In the genomic region with DNA sequence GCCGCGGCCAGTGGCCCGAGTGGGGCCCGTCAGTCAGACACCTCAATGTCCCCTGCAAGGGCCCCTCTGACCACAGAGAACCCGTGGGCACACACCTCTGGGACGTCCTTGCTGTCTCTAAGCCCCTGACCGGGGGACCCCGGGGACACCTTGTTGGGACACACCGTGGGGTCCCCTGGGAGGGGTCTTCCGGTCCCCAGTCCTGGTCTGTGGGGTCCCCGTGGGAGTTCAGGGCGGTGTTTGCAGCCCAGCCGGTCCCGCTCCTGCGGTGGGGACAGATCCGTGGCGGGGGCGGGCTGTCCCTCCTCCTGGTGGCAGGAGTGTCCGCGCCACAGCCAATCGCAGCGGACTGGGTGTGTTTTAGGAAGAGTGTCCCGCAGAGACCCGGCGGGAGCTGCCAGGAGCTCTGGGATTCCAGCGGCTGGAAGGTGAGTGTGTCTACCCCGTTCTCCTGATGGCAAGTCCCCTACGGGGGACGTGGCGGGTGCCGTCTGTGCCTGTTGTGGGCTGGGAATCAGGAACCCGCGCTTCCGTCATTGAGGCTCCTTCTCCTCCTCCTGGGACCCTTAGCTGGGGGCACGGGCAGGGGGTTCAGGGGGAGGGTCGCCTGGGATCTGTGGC, we compare ENCODE assay signal across 1 cellular context.
TF ChIP-seq lines count a peak whose summit lies in the region.

No MANE protein-coding gene starts in this region.

TF ChIP-seq in HepG2, 621 proteins besides CTCF, POLR2A, EP300 and RAD21 (continued from another document and continues in another):
- TF ChIP-seq, protein P1, sequence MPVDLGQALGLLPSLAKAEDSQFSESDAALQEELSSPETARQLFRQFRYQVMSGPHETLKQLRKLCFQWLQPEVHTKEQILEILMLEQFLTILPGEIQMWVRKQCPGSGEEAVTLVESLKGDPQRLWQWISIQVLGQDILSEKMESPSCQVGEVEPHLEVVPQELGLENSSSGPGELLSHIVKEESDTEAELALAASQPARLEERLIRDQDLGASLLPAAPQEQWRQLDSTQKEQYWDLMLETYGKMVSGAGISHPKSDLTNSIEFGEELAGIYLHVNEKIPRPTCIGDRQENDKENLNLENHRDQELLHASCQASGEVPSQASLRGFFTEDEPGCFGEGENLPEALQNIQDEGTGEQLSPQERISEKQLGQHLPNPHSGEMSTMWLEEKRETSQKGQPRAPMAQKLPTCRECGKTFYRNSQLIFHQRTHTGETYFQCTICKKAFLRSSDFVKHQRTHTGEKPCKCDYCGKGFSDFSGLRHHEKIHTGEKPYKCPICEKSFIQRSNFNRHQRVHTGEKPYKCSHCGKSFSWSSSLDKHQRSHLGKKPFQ (CRISPR knock-in tag; IDR thresholded peaks at IDR 0.05; ENCODE audit: insufficient replicate concordance): peak; percentile 65
- TF ChIP-seq PHF20 (CRISPR knock-in tag; IDR thresholded peaks at IDR 0.05) (no peak), FLYWCH1 (CRISPR knock-in tag; IDR thresholded peaks at IDR 0.05) (no peak), NBN (conservative IDR thresholded peaks at IDR 0.05) (no peak), SP1 (IDR thresholded peaks at IDR 0.05) (no peak), SP1 (CRISPR knock-in tag; IDR thresholded peaks at IDR 0.05) (peak; percentile 64), KAT7 (CRISPR knock-in tag; IDR thresholded peaks at IDR 0.05; ENCODE audit: borderline replicate concordance) (0 out of 2 replicates have a peak, but pooled peaks have one; percentile 6), ZNF720 (CRISPR knock-in tag; IDR thresholded peaks at IDR 0.05) (no peak), RBFOX2 (IDR thresholded peaks at IDR 0.05; ENCODE audit: low read depth, low read length) (peak; percentile 68), SP4 (CRISPR knock-in tag; IDR thresholded peaks at IDR 0.05) (0 out of 2 replicates have a peak, but pooled peaks have one; percentile 13), TP53 (CRISPR knock-in tag; conservative IDR thresholded peaks at IDR 0.05) (0 out of 2 replicates have a peak, but pooled peaks have one; percentile 19), ZNF547 (CRISPR knock-in tag; IDR thresholded peaks at IDR 0.05) (peak; percentile 22), MEIS2 (CRISPR knock-in tag; IDR thresholded peaks at IDR 0.05) (peak; percentile 42; the same call in 1 of the 2 replicates), FOXK1 (CRISPR knock-in tag; IDR thresholded peaks at IDR 0.05; ENCODE audit: borderline replicate concordance, low read depth) (0 out of 2 replicates have a peak, but pooled peaks have one; percentile 9), ZNF121 (CRISPR knock-in tag; IDR thresholded peaks at IDR 0.05) (no peak), ZNF607 (CRISPR knock-in tag; IDR thresholded peaks at IDR 0.05; ENCODE audit: borderline replicate concordance) (0 out of 2 replicates have a peak, but pooled peaks have one; percentile 42), ERF (CRISPR knock-in tag; IDR thresholded peaks at IDR 0.05) (0 out of 2 replicates have a peak, but pooled peaks have one; percentile 36), ZNF776 (CRISPR knock-in tag; IDR thresholded peaks at IDR 0.05) (no peak; the same call in 1 of the 2 replicates), NFATC3 (CRISPR knock-in tag; IDR thresholded peaks at IDR 0.05) (0 out of 2 replicates have a peak, but pooled peaks have one; percentile 65), ZC3H13 (CRISPR knock-in tag; IDR thresholded peaks at IDR 0.05) (peak; percentile 45; the same call in 1 of the 2 replicates), SOX6 (IDR thresholded peaks at IDR 0.05) (no peak), SOX6 (CRISPR knock-in tag; IDR thresholded peaks at IDR 0.05) (no peak; the same call in 1 of the 2 replicates), ZNF772 (CRISPR knock-in tag; IDR thresholded peaks at IDR 0.05) (0 out of 2 replicates have a peak, but pooled peaks have one; percentile 18), ZNF3 (CRISPR knock-in tag; IDR thresholded peaks at IDR 0.05) (no peak), TEAD3 (CRISPR knock-in tag; optimal IDR thresholded peaks at IDR 0.05; ENCODE audit: borderline replicate concordance) (peak; percentile 32), RARA (CRISPR knock-in tag; IDR thresholded peaks at IDR 0.05) (peak; percentile 33), ZNF501 (CRISPR knock-in tag; IDR thresholded peaks at IDR 0.05) (peak; percentile 49; the same call in 1 of the 2 replicates), ZNF530 (CRISPR knock-in tag; IDR thresholded peaks at IDR 0.05; ENCODE audit: low read depth) (no peak), IRF2 (CRISPR knock-in tag; IDR thresholded peaks at IDR 0.05) (peak; percentile 57; the same call in 1 of the 2 replicates), ZNF446 (CRISPR knock-in tag; IDR thresholded peaks at IDR 0.05) (no peak), NR2F6 (IDR thresholded peaks at IDR 0.05) (no peak), NR2F6 (CRISPR knock-in tag; IDR thresholded peaks at IDR 0.05) (peak; percentile 16; the same call in 1 of the 2 replicates), ZNF430 (CRISPR knock-in tag; IDR thresholded peaks at IDR 0.05) (peak; percentile 40; the same call in 1 of the 2 replicates)
- TF ChIP-seq, protein P2, sequence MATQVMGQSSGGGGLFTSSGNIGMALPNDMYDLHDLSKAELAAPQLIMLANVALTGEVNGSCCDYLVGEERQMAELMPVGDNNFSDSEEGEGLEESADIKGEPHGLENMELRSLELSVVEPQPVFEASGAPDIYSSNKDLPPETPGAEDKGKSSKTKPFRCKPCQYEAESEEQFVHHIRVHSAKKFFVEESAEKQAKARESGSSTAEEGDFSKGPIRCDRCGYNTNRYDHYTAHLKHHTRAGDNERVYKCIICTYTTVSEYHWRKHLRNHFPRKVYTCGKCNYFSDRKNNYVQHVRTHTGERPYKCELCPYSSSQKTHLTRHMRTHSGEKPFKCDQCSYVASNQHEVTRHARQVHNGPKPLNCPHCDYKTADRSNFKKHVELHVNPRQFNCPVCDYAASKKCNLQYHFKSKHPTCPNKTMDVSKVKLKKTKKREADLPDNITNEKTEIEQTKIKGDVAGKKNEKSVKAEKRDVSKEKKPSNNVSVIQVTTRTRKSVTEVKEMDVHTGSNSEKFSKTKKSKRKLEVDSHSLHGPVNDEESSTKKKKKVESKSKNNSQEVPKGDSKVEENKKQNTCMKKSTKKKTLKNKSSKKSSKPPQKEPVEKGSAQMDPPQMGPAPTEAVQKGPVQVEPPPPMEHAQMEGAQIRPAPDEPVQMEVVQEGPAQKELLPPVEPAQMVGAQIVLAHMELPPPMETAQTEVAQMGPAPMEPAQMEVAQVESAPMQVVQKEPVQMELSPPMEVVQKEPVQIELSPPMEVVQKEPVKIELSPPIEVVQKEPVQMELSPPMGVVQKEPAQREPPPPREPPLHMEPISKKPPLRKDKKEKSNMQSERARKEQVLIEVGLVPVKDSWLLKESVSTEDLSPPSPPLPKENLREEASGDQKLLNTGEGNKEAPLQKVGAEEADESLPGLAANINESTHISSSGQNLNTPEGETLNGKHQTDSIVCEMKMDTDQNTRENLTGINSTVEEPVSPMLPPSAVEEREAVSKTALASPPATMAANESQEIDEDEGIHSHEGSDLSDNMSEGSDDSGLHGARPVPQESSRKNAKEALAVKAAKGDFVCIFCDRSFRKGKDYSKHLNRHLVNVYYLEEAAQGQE (IDR thresholded peaks at IDR 0.05; ENCODE audit: borderline replicate concordance in 1 of 2, low read depth in 1 of 2, low read length in 2 of 2): peak in 1 of 2 experiments; percentile 25; a peak in 1 of 4 replicates
- TF ChIP-seq, protein P3, sequence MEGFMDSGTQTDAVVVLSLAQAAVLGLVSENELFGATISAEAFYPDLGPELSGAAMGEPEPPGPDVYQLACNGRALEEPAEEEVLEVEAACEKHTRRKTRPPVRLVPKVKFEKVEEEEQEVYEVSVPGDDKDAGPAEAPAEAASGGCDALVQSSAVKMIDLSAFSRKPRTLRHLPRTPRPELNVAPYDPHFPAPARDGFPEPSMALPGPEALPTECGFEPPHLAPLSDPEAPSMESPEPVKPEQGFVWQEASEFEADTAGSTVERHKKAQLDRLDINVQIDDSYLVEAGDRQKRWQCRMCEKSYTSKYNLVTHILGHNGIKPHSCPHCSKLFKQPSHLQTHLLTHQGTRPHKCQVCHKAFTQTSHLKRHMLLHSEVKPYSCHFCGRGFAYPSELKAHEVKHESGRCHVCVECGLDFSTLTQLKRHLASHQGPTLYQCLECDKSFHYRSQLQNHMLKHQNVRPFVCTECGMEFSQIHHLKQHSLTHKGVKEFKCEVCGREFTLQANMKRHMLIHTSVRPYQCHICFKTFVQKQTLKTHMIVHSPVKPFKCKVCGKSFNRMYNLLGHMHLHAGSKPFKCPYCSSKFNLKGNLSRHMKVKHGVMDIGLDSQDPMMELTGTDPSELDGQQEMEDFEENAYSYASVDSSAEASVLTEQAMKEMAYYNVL (CRISPR knock-in tag; IDR thresholded peaks at IDR 0.05; ENCODE audit: borderline replicate concordance): 0 out of 2 replicates have a peak, but pooled peaks have one; percentile 55
- TF ChIP-seq, protein P4, sequence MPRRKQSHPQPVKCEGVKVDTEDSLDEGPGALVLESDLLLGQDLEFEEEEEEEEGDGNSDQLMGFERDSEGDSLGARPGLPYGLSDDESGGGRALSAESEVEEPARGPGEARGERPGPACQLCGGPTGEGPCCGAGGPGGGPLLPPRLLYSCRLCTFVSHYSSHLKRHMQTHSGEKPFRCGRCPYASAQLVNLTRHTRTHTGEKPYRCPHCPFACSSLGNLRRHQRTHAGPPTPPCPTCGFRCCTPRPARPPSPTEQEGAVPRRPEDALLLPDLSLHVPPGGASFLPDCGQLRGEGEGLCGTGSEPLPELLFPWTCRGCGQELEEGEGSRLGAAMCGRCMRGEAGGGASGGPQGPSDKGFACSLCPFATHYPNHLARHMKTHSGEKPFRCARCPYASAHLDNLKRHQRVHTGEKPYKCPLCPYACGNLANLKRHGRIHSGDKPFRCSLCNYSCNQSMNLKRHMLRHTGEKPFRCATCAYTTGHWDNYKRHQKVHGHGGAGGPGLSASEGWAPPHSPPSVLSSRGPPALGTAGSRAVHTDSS (CRISPR knock-in tag; conservative IDR thresholded peaks at IDR 0.05): no peak
- TF ChIP-seq, protein P5, sequence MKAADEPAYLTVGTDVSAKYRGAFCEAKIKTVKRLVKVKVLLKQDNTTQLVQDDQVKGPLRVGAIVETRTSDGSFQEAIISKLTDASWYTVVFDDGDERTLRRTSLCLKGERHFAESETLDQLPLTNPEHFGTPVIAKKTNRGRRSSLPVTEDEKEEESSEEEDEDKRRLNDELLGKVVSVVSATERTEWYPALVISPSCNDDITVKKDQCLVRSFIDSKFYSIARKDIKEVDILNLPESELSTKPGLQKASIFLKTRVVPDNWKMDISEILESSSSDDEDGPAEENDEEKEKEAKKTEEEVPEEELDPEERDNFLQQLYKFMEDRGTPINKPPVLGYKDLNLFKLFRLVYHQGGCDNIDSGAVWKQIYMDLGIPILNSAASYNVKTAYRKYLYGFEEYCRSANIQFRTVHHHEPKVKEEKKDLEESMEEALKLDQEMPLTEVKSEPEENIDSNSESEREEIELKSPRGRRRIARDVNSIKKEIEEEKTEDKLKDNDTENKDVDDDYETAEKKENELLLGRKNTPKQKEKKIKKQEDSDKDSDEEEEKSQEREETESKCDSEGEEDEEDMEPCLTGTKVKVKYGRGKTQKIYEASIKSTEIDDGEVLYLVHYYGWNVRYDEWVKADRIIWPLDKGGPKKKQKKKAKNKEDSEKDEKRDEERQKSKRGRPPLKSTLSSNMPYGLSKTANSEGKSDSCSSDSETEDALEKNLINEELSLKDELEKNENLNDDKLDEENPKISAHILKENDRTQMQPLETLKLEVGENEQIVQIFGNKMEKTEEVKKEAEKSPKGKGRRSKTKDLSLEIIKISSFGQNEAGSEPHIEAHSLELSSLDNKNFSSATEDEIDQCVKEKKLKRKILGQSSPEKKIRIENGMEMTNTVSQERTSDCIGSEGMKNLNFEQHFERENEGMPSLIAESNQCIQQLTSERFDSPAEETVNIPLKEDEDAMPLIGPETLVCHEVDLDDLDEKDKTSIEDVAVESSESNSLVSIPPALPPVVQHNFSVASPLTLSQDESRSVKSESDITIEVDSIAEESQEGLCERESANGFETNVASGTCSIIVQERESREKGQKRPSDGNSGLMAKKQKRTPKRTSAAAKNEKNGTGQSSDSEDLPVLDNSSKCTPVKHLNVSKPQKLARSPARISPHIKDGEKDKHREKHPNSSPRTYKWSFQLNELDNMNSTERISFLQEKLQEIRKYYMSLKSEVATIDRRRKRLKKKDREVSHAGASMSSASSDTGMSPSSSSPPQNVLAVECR (CRISPR knock-in tag; IDR thresholded peaks at IDR 0.05; ENCODE audit: borderline replicate concordance): peak; percentile 80; the same call in 1 of the 2 replicates
- TF ChIP-seq, protein P6, sequence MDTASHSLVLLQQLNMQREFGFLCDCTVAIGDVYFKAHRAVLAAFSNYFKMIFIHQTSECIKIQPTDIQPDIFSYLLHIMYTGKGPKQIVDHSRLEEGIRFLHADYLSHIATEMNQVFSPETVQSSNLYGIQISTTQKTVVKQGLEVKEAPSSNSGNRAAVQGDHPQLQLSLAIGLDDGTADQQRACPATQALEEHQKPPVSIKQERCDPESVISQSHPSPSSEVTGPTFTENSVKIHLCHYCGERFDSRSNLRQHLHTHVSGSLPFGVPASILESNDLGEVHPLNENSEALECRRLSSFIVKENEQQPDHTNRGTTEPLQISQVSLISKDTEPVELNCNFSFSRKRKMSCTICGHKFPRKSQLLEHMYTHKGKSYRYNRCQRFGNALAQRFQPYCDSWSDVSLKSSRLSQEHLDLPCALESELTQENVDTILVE (CRISPR knock-in tag; IDR thresholded peaks at IDR 0.05): peak; percentile 38; the same call in 1 of the 2 replicates
- TF ChIP-seq, protein P7, sequence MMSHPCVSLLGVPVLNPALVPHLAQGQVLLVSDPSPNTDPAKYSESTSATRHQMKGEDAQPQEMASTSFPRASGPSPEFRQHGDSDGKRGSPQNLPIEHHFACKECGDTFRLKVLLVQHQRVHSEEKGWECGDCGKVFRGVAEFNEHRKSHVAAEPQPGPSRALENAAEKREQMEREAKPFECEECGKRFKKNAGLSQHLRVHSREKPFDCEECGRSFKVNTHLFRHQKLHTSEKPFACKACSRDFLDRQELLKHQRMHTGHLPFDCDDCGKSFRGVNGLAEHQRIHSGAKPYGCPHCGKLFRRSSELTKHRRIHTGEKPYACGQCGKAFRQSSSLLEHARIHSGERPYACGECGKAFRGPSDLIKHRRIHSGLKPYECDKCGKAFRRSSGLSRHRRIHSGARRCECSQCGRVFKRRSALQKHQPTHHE (CRISPR knock-in tag; IDR thresholded peaks at IDR 0.05; ENCODE audit: borderline replicate concordance): no peak
- TF ChIP-seq, protein P8, sequence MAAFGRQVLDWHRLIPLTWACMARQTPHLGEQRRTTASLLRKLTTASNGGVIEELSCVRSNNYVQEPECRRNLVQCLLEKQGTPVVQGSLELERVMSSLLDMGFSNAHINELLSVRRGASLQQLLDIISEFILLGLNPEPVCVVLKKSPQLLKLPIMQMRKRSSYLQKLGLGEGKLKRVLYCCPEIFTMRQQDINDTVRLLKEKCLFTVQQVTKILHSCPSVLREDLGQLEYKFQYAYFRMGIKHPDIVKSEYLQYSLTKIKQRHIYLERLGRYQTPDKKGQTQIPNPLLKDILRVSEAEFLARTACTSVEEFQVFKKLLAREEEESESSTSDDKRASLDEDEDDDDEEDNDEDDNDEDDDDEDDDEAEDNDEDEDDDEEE (CRISPR knock-in tag; IDR thresholded peaks at IDR 0.05): no peak
